ENCODE assay signal across 16 cellular contexts in the genomic region with DNA sequence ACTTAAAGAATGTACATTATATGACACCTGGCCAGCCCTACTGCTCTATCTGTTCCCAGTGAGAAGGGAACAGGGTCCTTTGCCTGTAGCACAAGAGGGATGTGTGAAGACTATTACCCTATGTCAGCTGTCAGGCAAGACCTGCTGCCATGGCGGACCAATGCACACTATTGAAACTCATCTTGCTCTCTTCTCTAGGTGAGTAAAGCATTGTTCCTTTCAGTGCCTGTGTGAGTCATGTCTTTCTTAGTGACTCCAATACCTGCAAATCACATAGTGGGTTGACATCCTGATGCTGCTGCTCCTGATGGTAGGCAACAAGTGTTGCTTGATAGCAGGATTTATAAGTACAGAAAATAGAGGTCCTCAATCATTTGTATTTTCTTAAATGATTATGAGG. TPM values are rescaled to one million over a fixed set of nuclear protein-coding genes. Genes with fewer than 3 reads are reported as not detected.
DNase-seq lines count a peak whose midpoint lies in the region; ATAC-seq lines count a peak whose summit lies in the region.
"Had no signal": no experiment of that assay in that cellular context is flagged by ENCODE, and none has a peak within 500 bp of the region (broad histone marks: within the 10 kb centered on the region; RNA-seq: fewer than 3 reads in every experiment).

No MANE protein-coding gene starts in this region.

- H3K27ac Mint-ChIP-seq in activated CD4-positive, alpha-beta T cell treated with anti-CD3 and anti-CD28 coated beads, Interleukin-2, amount 10 ng/mL, durations not matched to agents 7 days and 5 days = no peak overlapping the region
- H3K27ac Mint-ChIP-seq in activated naive CD4-positive, alpha-beta T cell treated with anti-CD3 and anti-CD28 coated beads, Interleukin-2, amount 50 U/mL, for 72 hours = peak overlapping the region in 1 of 2 donors; percentile 5
- H3K27ac Mint-ChIP-seq in activated T-helper 17 cell treated with anti-CD3 and anti-CD28 coated beads, Interleukin-2, amount 50 U/mL, for 72 hours = no peak overlapping the region
- H3K27ac Mint-ChIP-seq: CD14-positive monocyte; CD4-positive, alpha-beta memory T cell; GM23338; HFFc6 had no signal

- no peak overlapping the region for H3K4me3 Mint-ChIP-seq in activated CD4-positive, alpha-beta T cell treated with anti-CD3 and anti-CD28 coated beads, Interleukin-2, amount 10 ng/mL, durations not matched to agents 7 days and 5 days
- H3K4me3 Mint-ChIP-seq in activated T-helper 17 cell treated with anti-CD3 and anti-CD28 coated beads, Interleukin-2, amount 50 U/mL, for 72 hours = no peak overlapping the region
- H3K4me3 Mint-ChIP-seq: CD14-positive monocyte; CD4-positive, alpha-beta memory T cell; GM23338; HFFc6 had no signal

- H3K36me3 Mint-ChIP-seq in activated CD4-positive, alpha-beta T cell treated with anti-CD3 and anti-CD28 coated beads, Interleukin-2, amount 10 ng/mL, durations not matched to agents 7 days and 5 days (ENCODE audit: low read depth) = no peaks in the 10 kb centered on the region
- H3K36me3 Mint-ChIP-seq in activated naive CD4-positive, alpha-beta T cell treated with anti-CD3 and anti-CD28 coated beads, Interleukin-2, amount 50 U/mL, for 72 hours = no peaks in the 10 kb centered on the region
- no peaks in the 10 kb centered on the region for H3K36me3 Mint-ChIP-seq in activated T-helper 17 cell treated with anti-CD3 and anti-CD28 coated beads, Interleukin-2, amount 50 U/mL, for 72 hours (ENCODE audit: low read depth)
- H3K36me3 Mint-ChIP-seq: CD14-positive monocyte; CD4-positive, alpha-beta memory T cell had no signal

- H3K27me3 Mint-ChIP-seq in activated CD4-positive, alpha-beta T cell treated with anti-CD3 and anti-CD28 coated beads, Interleukin-2, amount 10 ng/mL, durations not matched to agents 7 days and 5 days = peaks cover 6% of the 10 kb centered on the region
- no peaks in the 10 kb centered on the region for H3K27me3 Mint-ChIP-seq in activated T-helper 17 cell treated with anti-CD3 and anti-CD28 coated beads, Interleukin-2, amount 50 U/mL, for 72 hours

- peak; percentile 44 to 86 for ATAC-seq in activated naive CD4-positive, alpha-beta T cell treated with anti-CD3 and anti-CD28 coated beads, Interleukin-2, amount 50 U/mL, for 72 hours
- ATAC-seq in activated T-helper 17 cell treated with anti-CD3 and anti-CD28 coated beads, Interleukin-2, amount 50 U/mL, for 72 hours (replicated peaks) = peak; percentile 70
- ATAC-seq: GM23338 had no signal

- POLR2A ChIA-PET in activated CD4-positive, alpha-beta T cell treated with anti-CD3 and anti-CD28 coated beads, Interleukin-2, amount 10 ng/mL, durations not matched to agents 7 days and 5 days (lab: Charles Lee) = no interaction called here

- DNase-seq in activated CD4-positive, alpha-beta T cell treated with anti-CD3 and anti-CD28 coated beads for 48 hours = peak; percentile 15
- DNase-seq in activated CD4-positive, alpha-beta T cell treated with anti-CD3 and anti-CD28 coated beads, Interleukin-2, amount 10 ng/mL, durations not matched to agents 7 days and 5 days = no peak
- DNase-seq in activated naive CD4-positive, alpha-beta T cell treated with anti-CD3 and anti-CD28 coated beads, Interleukin-2, amount 50 U/mL, for 72 hours (ENCODE audit: low spot score in 2 of 2) = no peak
- DNase-seq in activated naive CD4-positive, alpha-beta T cell treated with Interleukin-2 at 50 U/mL for 16 hours = no peak
- DNase-seq in iPS-NIHi11 (ENCODE audit: low spot score) = no peak
- no peak for DNase-seq in stimulated activated CD4-positive, alpha-beta T cell treated with anti-CD3 and anti-CD28 coated beads, Interleukin-1b, Interleukin-23, amount 100 ng/mL, for 48 hours
- DNase-seq: 8988T; CD4-positive, alpha-beta memory T cell; DMS153; DMS79; GDM1; HCEC 1CT; HFFc6 had no signal

- peaks cover 4% of the 10 kb centered on the region for H3K9me3 Mint-ChIP-seq in activated CD4-positive, alpha-beta T cell treated with anti-CD3 and anti-CD28 coated beads, Interleukin-2, amount 10 ng/mL, durations not matched to agents 7 days and 5 days
- H3K9me3 Mint-ChIP-seq in activated naive CD4-positive, alpha-beta T cell treated with anti-CD3 and anti-CD28 coated beads, Interleukin-2, amount 50 U/mL, for 72 hours = no peaks in the 10 kb centered on the region
- no peaks in the 10 kb centered on the region for H3K9me3 Mint-ChIP-seq in activated T-helper 17 cell treated with anti-CD3 and anti-CD28 coated beads, Interleukin-2, amount 50 U/mL, for 72 hours
- H3K9me3 Mint-ChIP-seq: HFFc6 had no signal

- CTCF ChIA-PET in activated CD4-positive, alpha-beta T cell treated with anti-CD3 and anti-CD28 coated beads, Interleukin-2, amount 10 ng/mL, durations not matched to agents 7 days and 5 days (lab: Charles Lee) = no interaction called here

- no peaks in the 10 kb centered on the region for H3K4me1 Mint-ChIP-seq in activated CD4-positive, alpha-beta T cell treated with anti-CD3 and anti-CD28 coated beads, Interleukin-2, amount 10 ng/mL, durations not matched to agents 7 days and 5 days
- H3K4me1 Mint-ChIP-seq in activated T-helper 17 cell treated with anti-CD3 and anti-CD28 coated beads, Interleukin-2, amount 50 U/mL, for 72 hours = no peaks in the 10 kb centered on the region
- H3K4me1 Mint-ChIP-seq: CD14-positive monocyte; CD4-positive, alpha-beta memory T cell; GM23338 had no signal

RNA-seq across cellular contexts. Expression of a gene that starts 48.8 kb away (rescaled TPM):
- total RNA-seq in activated CD4-positive, alpha-beta T cell treated with anti-CD3 and anti-CD28 coated beads, Interleukin-2, amount 10 ng/mL, durations not matched to agents 7 days and 5 days = 100 to 1,000 TPM; 111 to 118 TPM
- 100 to 1,000 TPM in 1 of 2 donors, 10 to 100 TPM in 1; 78.3 to 147 TPM for total RNA-seq in activated naive CD4-positive, alpha-beta T cell treated with anti-CD3 and anti-CD28 coated beads, Interleukin-2, amount 50 U/mL, for 72 hours
- total RNA-seq in activated T-helper 17 cell treated with anti-CD3 and anti-CD28 coated beads, Interleukin-2, amount 50 U/mL, for 72 hours = 100 to 1,000 TPM; 106 to 175 TPM
